In genomic region chr11:106879029-106879428, GRCh38 we compare ENCODE assay signal across 23 cellular contexts.
"Had no signal": no experiment of that assay in that cellular context is flagged by ENCODE, and none has a peak within 500 bp of the region (broad histone marks: within the 10 kb centered on the region; RNA-seq: fewer than 3 reads in every experiment).

No MANE protein-coding gene starts in this region.

- ATAC-seq: activated T-helper 17 cell treated with anti-CD3 and anti-CD28 coated beads, Interleukin-2, amount 50 U/mL, for 72 hours; gastrocnemius medialis; natural killer cell; stimulated activated naive B cell treated with anti-CD40 and anti-IgM and Interleukin-4, amounts not matched to agents 10 μg/mL and 1 μg/mL and 100 μg/mL, for 72 hours had no signal

- H3K27me3 ChIP-seq: adrenal gland, colonic mucosa, esophagus squamous epithelium, gastrocnemius medialis, sigmoid colon, transverse colon, vagina had no signal

- H3K4me1 ChIP-seq: adrenal gland, colonic mucosa, esophagus squamous epithelium, gastrocnemius medialis, sigmoid colon, transverse colon, vagina had no signal

- H3K9me3 ChIP-seq: adrenal gland, colonic mucosa, esophagus squamous epithelium, gastrocnemius medialis, transverse colon, vagina had no signal

- FAIRE-seq: astrocyte had no signal

- DNase-seq: activated CD4-positive, alpha-beta T cell treated with anti-CD3 and anti-CD28 coated beads, Interleukin-2, amount 50 U/mL, for 1 hour; activated CD4-positive, CD25-positive, alpha-beta regulatory T cell treated with anti-CD3 and anti-CD28 coated beads, Interleukin-2, amount 50 U/mL, for 72 hours; activated naive CD4-positive, alpha-beta T cell; activated T-cell treated with anti-CD3 and anti-CD28 coated beads, Interleukin-2, amount 50 U/mL, for 1 hour; adrenal gland; colonic mucosa; esophagus squamous epithelium; gastrocnemius medialis; hippocampal formation; kidney glomerular epithelial cell; left ventricle myocardium inferior; mammary epithelial cell; midbrain; natural killer cell; sigmoid colon; stimulated activated CD4-positive, alpha-beta T cell treated with anti-CD3 and anti-CD28 coated beads, Interleukin-2, amount 100 ng/mL, for 48 hours; stimulated activated CD8-positive, alpha-beta memory T cell treated with anti-CD3 and anti-CD28 coated beads, Interleukin-4, amount 100 ng/mL, for 48 hours; stimulated activated naive B cell treated with anti-CD40 and anti-IgM and Interleukin-4, amounts not matched to agents 10 μg/mL and 1 μg/mL and 100 μg/mL, for 72 hours; transverse colon; WERI-Rb-1 had no signal

- H3K4me3 ChIP-seq: adrenal gland, colonic mucosa, esophagus squamous epithelium, gastrocnemius medialis, left ventricle myocardium inferior, sigmoid colon, transverse colon, vagina had no signal

- H3K27ac ChIP-seq: adrenal gland, colonic mucosa, esophagus squamous epithelium, gastrocnemius medialis, left ventricle myocardium inferior, sigmoid colon, transverse colon, vagina, WERI-Rb-1 had no signal

- H3K36me3 ChIP-seq: adrenal gland, colonic mucosa, esophagus squamous epithelium, gastrocnemius medialis, left ventricle myocardium inferior, sigmoid colon, transverse colon, vagina, WERI-Rb-1 had no signal
